In genomic region chr7:26667514-26668133, GRCh38 we compare ENCODE assay signal across 8 cellular contexts.
DNase-seq lines count a peak whose midpoint lies in the region; ATAC-seq and TF ChIP-seq lines count a peak whose summit lies in the region.

No MANE protein-coding gene starts in this region.

- in situ Hi-C loops in mammary epithelial cell (cut with MboI; ENCODE audit: low sequenced_read_pairs in 2 of 2): loop anchor here (5.0 to 25.0 kb wide), 5 partner anchors 155 to 780 kb away; no protein-coding TSS in a partner anchor

- no peak overlapping the region for H3T11ph ChIP-seq in H9 (ENCODE audit: low read length)

- CTCF ChIA-PET in mammary epithelial cell (lab: Charles Lee; ENCODE audit: low non-redundant PET): interaction anchor here (0.6 to 1.3 kb wide), 2 partner anchors 295 to 298 kb away, joined by 4 to 12 read pairs; no protein-coding TSS in a partner anchor

- H2BK5ac ChIP-seq in H9 (ENCODE audit: insufficient read length, low read length): no peak overlapping the region

- H3K23me2 ChIP-seq in H9 (ENCODE audit: insufficient read length, low read depth, low read length, poor library complexity, severe bottlenecking): no peaks in the 10 kb centered on the region

- H3K14ac ChIP-seq in H9 (ENCODE audit: insufficient read depth, low read length): no peak overlapping the region

- no peak overlapping the region for H2AFZ ChIP-seq in H9 (ENCODE audit: low read length)
- no peak overlapping the region for H2AFZ ChIP-seq in mammary epithelial cell (ENCODE audit: low read depth, low read length)

- H3K4me1 Mint-ChIP-seq in H9 (peaks cover 3 to 6% of the 10 kb centered on the region in 2 experiments), immature natural killer cell (peaks cover 8 to 18% of the 10 kb centered on the region in 2 donors)

- H3K36me3 ChIP-seq in mammary epithelial cell (ENCODE audit: insufficient read depth, low read length): no peaks in the 10 kb centered on the region

- no peaks in the 10 kb centered on the region for H3K79me2 ChIP-seq in H9 (ENCODE audit: insufficient read depth, low read length)
- no peaks in the 10 kb centered on the region for H3K79me2 ChIP-seq in mammary epithelial cell (ENCODE audit: insufficient read depth, low read length)

- no peak overlapping the region for H2BK12ac ChIP-seq in H9 (ENCODE audit: insufficient read length, low read depth, low read length)

- no peak overlapping the region for H4K5ac ChIP-seq in H9 (ENCODE audit: insufficient read length, low read depth, low read length)

- H3K27ac Mint-ChIP-seq in H9 (no peak overlapping the region), immature natural killer cell (no peak overlapping the region)

- H3K9me3 ChIP-seq in H9 (ENCODE audit: control insufficient read depth, low read depth, low read length): no peaks in the 10 kb centered on the region
- no peaks in the 10 kb centered on the region for H3K9me3 ChIP-seq in mammary epithelial cell (replicated peaks; ENCODE audit: insufficient read depth, low read length)

- TF ChIP-seq CTCF in H9 (conservative IDR thresholded peaks at IDR 0.05) (peak; percentile 97), mammary epithelial cell (conservative IDR thresholded peaks at IDR 0.05 in 1 of 2, IDR thresholded peaks at IDR 0.05 in 1 of 2; ENCODE audit: extremely low read depth in 1 of 2, insufficient read depth in 1 of 2, low read depth in 1 of 2, low read length in 2 of 2) (peak; percentile 86 to 87)

- H2BK15ac ChIP-seq in H9 (ENCODE audit: low read depth, low read length): no peak overlapping the region

- DNase-seq in COR-L47 (lab: John Stamatoyannopoulos, UW) (peak; percentile 96), H9 (peak; percentile 89), NCI-H2107 (lab: John Stamatoyannopoulos, UW) (peak; percentile 96), T1000 (lab: John Stamatoyannopoulos, UW) (peak; percentile 63), mammary epithelial cell (peak; percentile 86), immature natural killer cell (peak; percentile 33 to 45 (median 44))
- peak; percentile 54 for DNase-seq in stimulated activated CD4-positive, alpha-beta T cell treated with anti-CD3 and anti-CD28 coated beads, Interleukin-15, amount 100 ng/mL, for 24 hours

- H3K4ac ChIP-seq in H9 (ENCODE audit: low read depth, low read length): no peak overlapping the region

- H3K27ac ChIP-seq in H9 (ENCODE audit: insufficient read length, low read depth, low read length) (no peak overlapping the region), mammary epithelial cell (ENCODE audit: insufficient read depth, low read depth, low read length) (no peak overlapping the region)

- no peaks in the 10 kb centered on the region for H3K79me1 ChIP-seq in H9 (ENCODE audit: insufficient read depth, low read depth, low read length, poor library complexity, severe bottlenecking)

- H3K9me3 Mint-ChIP-seq in H9: no peaks in the 10 kb centered on the region
- no peaks in the 10 kb centered on the region for H3K9me3 Mint-ChIP-seq in immature natural killer cell

- H3K27me3 Mint-ChIP-seq in H9 (ENCODE audit: low read depth) (no peaks in the 10 kb centered on the region; the same call in none of the 2 replicates), immature natural killer cell (ENCODE audit: low read depth in 3 of 3) (no peaks in the 10 kb centered on the region)

- dilution Hi-C loops in mammary epithelial cell (cut with HindIII; ENCODE audit: low sequenced_read_pairs): no loop called here

- no peaks in the 10 kb centered on the region for H3K36me3 Mint-ChIP-seq in H9 (ENCODE audit: insufficient read depth in 1 of 3, low read depth in 3 of 3)
- no peaks in the 10 kb centered on the region for H3K36me3 Mint-ChIP-seq in immature natural killer cell

- no CpG with 5 or more reads among the region's 5 CpGs for WGBS in H9 (ENCODE audit: extremely low coverage, insufficient read length, low lambda C conversion rate)
- WGBS in mammary epithelial cell (ENCODE audit: low coverage, missing lambda C conversion rate): 3% methylated on average over 5 of the region's 5 CpGs

- no peak overlapping the region for H4K91ac ChIP-seq in H9 (ENCODE audit: insufficient read length, low read depth, low read length)

- H3K18ac ChIP-seq in H9 (ENCODE audit: insufficient read length, low read depth, low read length): no peak overlapping the region

- H3K27me3 ChIP-seq in H9 (ENCODE audit: insufficient read depth, low read length) (no peaks in the 10 kb centered on the region), mammary epithelial cell (ENCODE audit: insufficient read depth, low read length) (no peaks in the 10 kb centered on the region)

- H3K23ac ChIP-seq in H9 (ENCODE audit: insufficient read length, low read depth, low read length): no peak overlapping the region

- no peak overlapping the region for H2BK20ac ChIP-seq in H9 (ENCODE audit: low read depth, low read length, poor library complexity, severe bottlenecking)

- H3K4me2 ChIP-seq in H9 (ENCODE audit: insufficient read depth, insufficient read length, low read length): no peak overlapping the region
- H3K4me2 ChIP-seq in mammary epithelial cell (ENCODE audit: insufficient read depth, low read depth, low read length): no peak overlapping the region

- H3K4me1 ChIP-seq in H9 (ENCODE audit: insufficient read depth, low read length) (no peaks in the 10 kb centered on the region; the same call in 1 of the 2 replicates), mammary epithelial cell (ENCODE audit: insufficient read depth, low read length) (no peaks in the 10 kb centered on the region)

- H4K8ac ChIP-seq in H9 (replicated peaks; ENCODE audit: insufficient read length, low read depth, low read length): no peak overlapping the region

- H3K9ac ChIP-seq in H9 (ENCODE audit: extremely low read depth, insufficient read length, low read length) (no peak overlapping the region), mammary epithelial cell (ENCODE audit: insufficient read depth, low read length) (no peak overlapping the region)

- intact Hi-C loops in mammary epithelial cell (cut with micrococcal nuclease): loop anchor here (1.0 to 10.0 kb wide), 8 partner anchors 176 to 603 kb away; partner anchors contain the start of genes CBX3, HNRNPA2B1, HOXA5 and SNX10

- no TSS peak for BruUV-seq in mammary epithelial cell (replicated peaks; lab: Mats Ljungman, UMichigan)

- H3K4me3 Mint-ChIP-seq in H9 (no peak overlapping the region), immature natural killer cell (no peak overlapping the region)

- no peak for ATAC-seq in HG03025 (IDR thresholded peaks at IDR 0.05; ENCODE audit: low FRiP score, unreplicated experiment)

- H3K56ac ChIP-seq in H9 (ENCODE audit: insufficient read length, low read depth, low read length): no peak overlapping the region

- no peak overlapping the region for H3K4me3 ChIP-seq in mammary epithelial cell (replicated peaks in 1 of 3; ENCODE audit: insufficient read depth in 1 of 3, low read depth in 2 of 3, low read length in 3 of 3)

- no peak overlapping the region for H2BK120ac ChIP-seq in H9 (ENCODE audit: low read depth, low read length, poor library complexity, severe bottlenecking)

- no peak overlapping the region for H2AK5ac ChIP-seq in H9 (ENCODE audit: insufficient read length, low read length)

- H4K20me1 ChIP-seq in H9 (ENCODE audit: control insufficient read depth, insufficient read depth, insufficient read length) (no peaks in the 10 kb centered on the region), mammary epithelial cell (ENCODE audit: insufficient read depth, low read length) (no peaks in the 10 kb centered on the region)

Comparison
In these comparisons a context has a peak if more than half of its experiments do, and no peak if none do; other contexts are left out.
1. DNase-seq: peak in every context shown above with its lines; median percentile 96 in COR-L47; 96 in NCI-H2107; 89 in H9; 86 in mammary epithelial cell; 63 in T1000; 54 in stimulated activated CD4-positive, alpha-beta T cell treated with anti-CD3 and anti-CD28 coated beads, Interleukin-15, amount 100 ng/mL, for 24 hours; 44 in immature natural killer cell.